In the genomic region with DNA sequence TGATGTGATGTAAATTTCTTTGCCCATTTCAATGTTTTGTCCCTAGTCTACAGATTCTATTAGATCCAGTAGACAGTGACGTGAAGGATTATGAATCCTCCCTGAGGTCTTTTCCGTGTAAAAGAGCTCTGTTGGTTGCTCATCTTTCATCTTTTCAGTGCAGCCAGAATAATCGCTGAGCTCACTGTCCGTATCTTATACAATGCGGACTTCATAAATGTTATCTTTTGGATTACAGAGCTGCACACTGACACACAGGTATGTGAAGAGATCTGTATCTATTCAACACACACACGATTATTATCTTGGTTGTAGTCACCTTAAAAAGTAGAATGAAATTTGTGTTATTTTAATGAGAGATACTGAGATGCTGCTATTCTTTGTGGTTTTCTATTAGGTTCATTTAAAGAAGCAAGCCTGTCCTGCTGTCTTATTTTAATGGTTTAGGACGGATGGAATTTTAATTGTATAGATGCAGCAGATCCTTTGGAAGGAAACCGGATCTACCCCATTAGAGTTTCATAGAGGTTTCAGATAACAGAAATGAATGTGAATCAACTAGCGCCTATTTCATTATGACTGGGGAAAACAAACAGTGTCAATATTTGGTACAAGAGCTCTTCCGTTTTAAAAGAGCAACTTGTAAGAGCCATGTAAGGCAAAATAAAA, we compare ENCODE assay signal across 21 cellular contexts.
"Had no signal": no experiment of that assay in that cellular context is flagged by ENCODE, and none has a peak within 500 bp of the region (broad histone marks: within the 10 kb centered on the region; RNA-seq: fewer than 3 reads in every experiment).

No MANE protein-coding gene starts in this region.

- DNase-seq: activated CD4-positive, alpha-beta memory T cell treated with anti-CD3 and anti-CD28 coated beads, Interleukin-2, amount 10 ng/mL, durations not matched to agents 7 days and 5 days; activated CD4-positive, alpha-beta T cell treated with anti-CD3 and anti-CD28 coated beads for 4 hours; activated CD8-positive, alpha-beta memory T cell treated with anti-CD3 and anti-CD28 coated beads, Interleukin-2, amount 10 ng/mL, durations not matched to agents 7 days and 5 days; activated naive CD4-positive, alpha-beta T cell; activated naive CD8-positive, alpha-beta T cell treated with anti-CD3 and anti-CD28 coated beads, Interleukin-2, amount 10 ng/mL, durations not matched to agents 7 days and 5 days; amygdala; body of pancreas; effector memory CD4-positive, alpha-beta T cell; esophagus squamous epithelium; mesenchymal stem cell; naive thymus-derived CD4-positive, alpha-beta T cell; psoas muscle; stimulated activated CD4-positive, alpha-beta T cell treated with anti-CD3 and anti-CD28 coated beads, Interleukin-4, amount 100 ng/mL, for 24 hours; stomach; testis; upper lobe of left lung had no signal

- H3K4me1 Mint-ChIP-seq: activated CD4-positive, alpha-beta memory T cell treated with anti-CD3 and anti-CD28 coated beads, Interleukin-2, amount 10 ng/mL, durations not matched to agents 7 days and 5 days; stimulated activated effector memory CD8-positive, alpha-beta T cell treated with anti-CD3 and anti-CD28 coated beads, Interleukin-12 subunit alpha, Interleukin-12 subunit beta, amount 100 ng/mL, for 72 hours had no signal

- H3K27ac Mint-ChIP-seq: activated CD4-positive, alpha-beta memory T cell treated with anti-CD3 and anti-CD28 coated beads, Interleukin-2, amount 10 ng/mL, durations not matched to agents 7 days and 5 days; activated CD8-positive, alpha-beta memory T cell treated with anti-CD3 and anti-CD28 coated beads, Interleukin-2, amount 10 ng/mL, durations not matched to agents 7 days and 5 days; activated naive CD8-positive, alpha-beta T cell treated with anti-CD3 and anti-CD28 coated beads, Interleukin-2, amount 10 ng/mL, durations not matched to agents 7 days and 5 days; activated T-helper 17 cell treated with anti-CD3 and anti-CD28 coated beads, Interleukin-2, amount 50 U/mL, for 72 hours; naive thymus-derived CD4-positive, alpha-beta T cell; neural progenitor cell; stimulated activated effector memory CD8-positive, alpha-beta T cell treated with anti-CD3 and anti-CD28 coated beads, Interleukin-12 subunit alpha, Interleukin-12 subunit beta, amount 100 ng/mL, for 72 hours; WTC11 had no signal

- ATAC-seq: activated CD8-positive, alpha-beta memory T cell treated with anti-CD3 and anti-CD28 coated beads, Interleukin-2, amount 10 ng/mL, durations not matched to agents 7 days and 5 days; activated T-helper 17 cell treated with anti-CD3 and anti-CD28 coated beads, Interleukin-2, amount 50 U/mL, for 72 hours; body of pancreas; naive thymus-derived CD4-positive, alpha-beta T cell; psoas muscle; sciatic nerve; stimulated activated effector memory CD8-positive, alpha-beta T cell treated with anti-CD3 and anti-CD28 coated beads, Interleukin-12 subunit alpha, Interleukin-12 subunit beta, amount 100 ng/mL, for 72 hours; WTC11 had no signal

- H3K36me3 Mint-ChIP-seq: activated CD8-positive, alpha-beta memory T cell treated with anti-CD3 and anti-CD28 coated beads, Interleukin-2, amount 10 ng/mL, durations not matched to agents 7 days and 5 days; activated naive CD8-positive, alpha-beta T cell treated with anti-CD3 and anti-CD28 coated beads, Interleukin-2, amount 10 ng/mL, durations not matched to agents 7 days and 5 days; naive thymus-derived CD4-positive, alpha-beta T cell; neural progenitor cell; stimulated activated effector memory CD8-positive, alpha-beta T cell treated with anti-CD3 and anti-CD28 coated beads, Interleukin-12 subunit alpha, Interleukin-12 subunit beta, amount 100 ng/mL, for 72 hours; WTC11 had no signal

- H3K4me3 Mint-ChIP-seq: activated CD4-positive, alpha-beta memory T cell treated with anti-CD3 and anti-CD28 coated beads, Interleukin-2, amount 10 ng/mL, durations not matched to agents 7 days and 5 days; activated CD8-positive, alpha-beta memory T cell treated with anti-CD3 and anti-CD28 coated beads, Interleukin-2, amount 10 ng/mL, durations not matched to agents 7 days and 5 days; activated naive CD8-positive, alpha-beta T cell treated with anti-CD3 and anti-CD28 coated beads, Interleukin-2, amount 10 ng/mL, durations not matched to agents 7 days and 5 days; activated T-helper 17 cell treated with anti-CD3 and anti-CD28 coated beads, Interleukin-2, amount 50 U/mL, for 72 hours; naive thymus-derived CD4-positive, alpha-beta T cell; neural progenitor cell; stimulated activated effector memory CD8-positive, alpha-beta T cell treated with anti-CD3 and anti-CD28 coated beads, Interleukin-12 subunit alpha, Interleukin-12 subunit beta, amount 100 ng/mL, for 72 hours; WTC11 had no signal

- H3K9me3 Mint-ChIP-seq: activated CD4-positive, alpha-beta memory T cell treated with anti-CD3 and anti-CD28 coated beads, Interleukin-2, amount 10 ng/mL, durations not matched to agents 7 days and 5 days; activated naive CD8-positive, alpha-beta T cell treated with anti-CD3 and anti-CD28 coated beads, Interleukin-2, amount 10 ng/mL, durations not matched to agents 7 days and 5 days; activated T-helper 17 cell treated with anti-CD3 and anti-CD28 coated beads, Interleukin-2, amount 50 U/mL, for 72 hours; naive thymus-derived CD4-positive, alpha-beta T cell; neural progenitor cell; stimulated activated effector memory CD8-positive, alpha-beta T cell treated with anti-CD3 and anti-CD28 coated beads, Interleukin-12 subunit alpha, Interleukin-12 subunit beta, amount 100 ng/mL, for 72 hours; WTC11 had no signal
